Comparison of ENCODE assay signal across 9 cellular contexts in genomic region chr4:109301691-109302365, GRCh38. TPM values are rescaled to one million over a fixed set of nuclear protein-coding genes. Genes with fewer than 3 reads are reported as not detected.
DNase-seq lines count a peak whose midpoint lies in the region; ATAC-seq, FAIRE-seq and TF ChIP-seq lines count a peak whose summit lies in the region.
"Had no signal": no experiment of that assay in that cellular context is flagged by ENCODE, and none has a peak within 500 bp of the region (broad histone marks: within the 10 kb centered on the region; RNA-seq: fewer than 3 reads in every experiment).

No MANE protein-coding gene starts in this region.

- no peak for FAIRE-seq in frontal cortex (lab: Jason Lieb, UNC)

- ATAC-seq in natural killer cell (no peak), GM21423 (IDR thresholded peaks at IDR 0.05; ENCODE audit: unreplicated experiment) (no peak), GM19397 (IDR thresholded peaks at IDR 0.05; ENCODE audit: unreplicated experiment) (no peak)

- H3K4me1 Mint-ChIP-seq in endothelial cell (ENCODE audit: unreplicated experiment), result peaks cover 9% of the 10 kb centered on the region
- peaks cover 20 to 27% of the 10 kb centered on the region in 2 donors for H3K4me1 Mint-ChIP-seq in natural killer cell

- H3K36me3 Mint-ChIP-seq in endothelial cell (ENCODE audit: low read depth, unreplicated experiment), result no peaks in the 10 kb centered on the region
- no peaks in the 10 kb centered on the region for H3K36me3 Mint-ChIP-seq in natural killer cell

- H3K4me3 Mint-ChIP-seq in endothelial cell (ENCODE audit: unreplicated experiment), result peak overlapping the region; percentile 89
- peak overlapping the region; percentile 82 for H3K4me3 Mint-ChIP-seq in natural killer cell

- H3K27me3 Mint-ChIP-seq in endothelial cell (ENCODE audit: unreplicated experiment), result peaks cover 9% of the 10 kb centered on the region
- peaks cover 48 to 58% of the 10 kb centered on the region in 2 donors for H3K27me3 Mint-ChIP-seq in natural killer cell (ENCODE audit: low read depth in 2 of 2)

- intact Hi-C loops in natural killer cell (cut with micrococcal nuclease), result no loop called here

- H3K27ac Mint-ChIP-seq in endothelial cell (ENCODE audit: unreplicated experiment) (no peak overlapping the region), natural killer cell (peak overlapping the region in 1 of 2 donors; percentile 45)

- TF ChIP-seq CTCF in endothelial cell (IDR thresholded peaks at IDR 0.05; ENCODE audit: unreplicated experiment) (no peak), natural killer cell (IDR thresholded peaks at IDR 0.05) (no peak)

- H3K9me3 Mint-ChIP-seq in endothelial cell (ENCODE audit: unreplicated experiment) (no peaks in the 10 kb centered on the region), natural killer cell (no peaks in the 10 kb centered on the region)

- DNase-seq in AG20443 (ENCODE audit: low spot score), result peak; percentile 10
- DNase-seq in NCI-H1417 (lab: John Stamatoyannopoulos, UW), result peak in 2 of 3 experiments; percentile 53 to 65
- DNase-seq in endothelial cell (ENCODE audit: low spot score), result peak; percentile 14
- no peak for DNase-seq in natural killer cell
- no peak for DNase-seq in NCI-H1694 treated with DMSO at 0.1 percent for 48 hours (lab: John Stamatoyannopoulos, UW)
- no peak for DNase-seq in frontal cortex (ENCODE audit: low spot score in 2 of 2)

RNA-seq across cellular contexts. Expression of gene COL25A1, which starts 0.6 kb away (rescaled TPM):
- total RNA-seq in endothelial cell (ENCODE audit: unreplicated experiment) (22.7 TPM), natural killer cell (under 1 TPM in 1 of 3 donors, not detected in 2; 0.08 TPM), frontal cortex (14.7 TPM)
- total RNA-seq: T-helper 1 cell treated with Interleukin-12 subunit alpha and Interleukin-12 subunit beta and Interleukin-4 antibody, amounts not matched to agents 30 ng/mL and 1 ng/mL, for 36 hours had no signal

Comparison
In these comparisons a context has a peak if more than half of its experiments do, and no peak if none do; other contexts are left out.
1. DNase-seq: peak in AG20443 (single experiment), NCI-H1417 (2 of 3) and endothelial cell (single experiment); none in natural killer cell (single experiment), NCI-H1694 treated with DMSO at 0.1 percent for 48 hours (single experiment) and frontal cortex (0 of 2).
2. RNA of gene COL25A1, which starts 0.6 kb away (total RNA-seq): 22.7 TPM in endothelial cell (single experiment) and 14.7 TPM in frontal cortex (single experiment); 0.08 TPM in natural killer cell; every median in the first group is over 10 times any median in the second.